In the genomic region with DNA sequence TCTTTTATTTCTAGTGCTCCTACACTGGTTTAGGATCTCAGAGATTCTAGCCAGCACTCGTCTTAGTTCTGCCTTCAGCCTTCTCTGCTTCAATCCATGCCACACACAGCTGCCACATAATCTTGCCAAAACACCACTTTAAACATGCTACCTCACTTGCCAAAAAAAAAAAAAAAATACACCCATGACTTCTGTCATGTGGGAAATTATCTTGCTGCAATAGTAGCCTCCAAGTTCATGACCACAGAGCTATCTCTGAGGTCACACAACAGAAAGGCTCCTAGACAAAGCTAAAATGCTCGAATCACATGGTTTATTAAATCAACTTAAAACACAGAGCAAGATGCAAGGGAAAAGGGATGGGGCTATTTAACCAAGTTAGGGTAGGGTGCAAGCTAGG, we compare ENCODE assay signal across 19 cellular contexts.
"Had no signal": no experiment of that assay in that cellular context is flagged by ENCODE, and none has a peak within 500 bp of the region (broad histone marks: within the 10 kb centered on the region; RNA-seq: fewer than 3 reads in every experiment).

No MANE protein-coding gene starts in this region.

- ATAC-seq: naive thymus-derived CD4-positive, alpha-beta T cell had no signal

- H2AFZ ChIP-seq: hepatocyte had no signal

- DNase-seq: cortex of kidney; dorsolateral prefrontal cortex; effector CD8-positive, alpha-beta T cell; foreskin fibroblast; head of caudate nucleus; kidney; left cardiac atrium; left ventricle myocardium inferior; mesenchymal stem cell; naive thymus-derived CD4-positive, alpha-beta T cell; nephron progenitor cell; ovary; stimulated activated CD4-positive, alpha-beta T cell treated with anti-CD3 and anti-CD28 coated beads, Interleukin-2, amount 100 ng/mL, for 48 hours; stimulated activated naive CD4-positive, alpha-beta T cell treated with Interleukin-2 at 50 U/mL for 16 hours; trophoblast cell had no signal

- H3K4me1 ChIP-seq: right atrium auricular region had no signal

- H3K27me3 ChIP-seq: hepatocyte, ovary, right atrium auricular region had no signal

- H3K79me2 ChIP-seq: hepatocyte had no signal

- H3K36me3 ChIP-seq: left ventricle myocardium inferior, ovary, right atrium auricular region had no signal

- H3K4me2 ChIP-seq: hepatocyte, smooth muscle cell had no signal

- H3K4me3 ChIP-seq: dorsolateral prefrontal cortex, hepatocyte, left ventricle myocardium inferior, lung, ovary, right atrium auricular region, smooth muscle cell had no signal

- H3K27ac ChIP-seq: dorsolateral prefrontal cortex, hepatocyte, left ventricle myocardium inferior, ovary, right atrium auricular region had no signal

- H3K9me3 ChIP-seq: left ventricle myocardium inferior, ovary, right atrium auricular region had no signal

- FAIRE-seq: kidney had no signal
